Comparison of ENCODE assay signal across 11 cellular contexts in the genomic region with DNA sequence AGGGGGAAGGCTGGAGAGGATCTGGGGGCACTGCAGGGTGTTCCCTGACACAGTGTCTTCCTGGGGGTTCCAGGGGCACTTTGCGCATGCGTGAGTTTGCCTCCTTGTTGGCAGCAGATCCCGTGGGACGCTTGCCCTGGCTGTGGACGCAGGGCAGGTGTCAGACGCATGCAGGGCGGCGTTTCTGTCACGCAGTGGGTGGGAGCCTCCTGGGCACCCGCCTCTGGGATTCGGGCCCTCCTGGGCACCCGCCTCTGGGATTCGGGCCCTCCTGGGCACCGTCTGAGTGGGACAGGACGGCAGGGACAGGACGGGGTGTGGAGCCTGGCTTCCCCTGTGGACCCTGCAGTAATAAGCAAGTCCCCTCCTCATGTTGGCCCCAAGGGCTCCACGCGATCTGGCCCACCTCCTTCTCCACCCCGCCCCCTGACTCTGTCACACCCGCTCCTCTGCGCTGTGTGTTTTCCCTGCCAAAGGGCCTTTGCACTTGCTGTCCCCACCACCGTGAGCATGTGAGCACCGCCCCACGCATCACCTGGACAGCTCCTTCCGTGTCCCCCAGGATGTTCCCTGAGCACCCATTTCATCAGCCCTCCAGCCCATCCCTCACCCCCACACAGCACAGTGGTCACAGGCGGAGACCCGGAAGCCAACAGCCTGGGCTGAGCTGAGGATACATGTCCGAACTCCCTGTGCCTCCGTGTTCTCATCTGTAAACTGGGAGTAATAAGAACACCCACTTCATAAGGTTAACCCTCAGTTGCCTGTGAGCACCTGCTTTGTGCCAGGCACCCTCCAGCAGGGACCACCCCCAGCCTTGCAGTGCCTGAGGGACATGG. TPM values are rescaled to one million over a fixed set of nuclear protein-coding genes. Genes with fewer than 3 reads are reported as not detected.
DNase-seq lines count a peak whose midpoint lies in the region; ATAC-seq and TF ChIP-seq lines count a peak whose summit lies in the region.
"Had no signal": no experiment of that assay in that cellular context is flagged by ENCODE, and none has a peak within 500 bp of the region (broad histone marks: within the 10 kb centered on the region; RNA-seq: fewer than 3 reads in every experiment).

No MANE protein-coding gene starts in this region.

- no peak overlapping the region for H3K4me3 ChIP-seq in body of pancreas

- DNase-seq in AG08395 (ENCODE audit: low spot score) (peak; percentile 93), HFFc6 (peak; percentile 83), midbrain (lab: John Stamatoyannopoulos, UW) (peak; percentile 13), immature natural killer cell (no peak), cerebellar cortex (ENCODE audit: low spot score) (no peak), body of pancreas (no peak)
- DNase-seq: activated gamma-delta T cell had no signal

- no peaks in the 10 kb centered on the region for H3K9me3 ChIP-seq in body of pancreas

- H3K4me1 ChIP-seq in body of pancreas: peaks cover 36% of the 10 kb centered on the region

- H3K9me3 Mint-ChIP-seq in HFFc6 (no peaks in the 10 kb centered on the region), brain (peaks cover 0 to 4% (median 0%) of the 10 kb centered on the region in 5 experiments), immature natural killer cell (no peaks in the 10 kb centered on the region)
- H3K9me3 Mint-ChIP-seq: memory B cell had no signal

- H3K4me1 Mint-ChIP-seq in HFFc6 (ENCODE audit: low read depth) (peaks cover 16% of the 10 kb centered on the region), brain (peaks cover 40% of the 10 kb centered on the region), immature natural killer cell (peaks cover 0 to 4% of the 10 kb centered on the region in 2 donors)

- intact Hi-C loops in body of pancreas (cut with DNase I): no loop called here

- TF ChIP-seq CTCF in HFFc6 (IDR thresholded peaks at IDR 0.05): no peak
- no peak for TF ChIP-seq CTCF in brain (conservative IDR thresholded peaks at IDR 0.05)
- TF ChIP-seq CTCF in body of pancreas (IDR thresholded peaks at IDR 0.05): no peak

- H3K27ac Mint-ChIP-seq in HFFc6: peak overlapping the region; percentile 75
- H3K27ac Mint-ChIP-seq in brain: peak overlapping the region in 4 of 5 experiments; percentile 7 to 73 (median 68)
- H3K27ac Mint-ChIP-seq in immature natural killer cell: no peak overlapping the region
- H3K27ac Mint-ChIP-seq: memory B cell had no signal

- peaks cover 0 to 38% of the 10 kb centered on the region in 2 donors for H3K27me3 ChIP-seq in body of pancreas

- no peaks in the 10 kb centered on the region for H3K36me3 ChIP-seq in body of pancreas (replicated peaks in 1 of 2; ENCODE audit: insufficient read depth in 1 of 2, low read depth in 2 of 2)

- H3K36me3 Mint-ChIP-seq in HFFc6 (ENCODE audit: low read depth) (no peaks in the 10 kb centered on the region), brain (no peaks in the 10 kb centered on the region), immature natural killer cell (no peaks in the 10 kb centered on the region)
- H3K36me3 Mint-ChIP-seq: memory B cell had no signal

- H3K4me3 Mint-ChIP-seq in HFFc6: peak overlapping the region; percentile 77
- peak overlapping the region in 4 of 5 experiments; percentile 26 to 58 (median 44) for H3K4me3 Mint-ChIP-seq in brain
- H3K4me3 Mint-ChIP-seq in immature natural killer cell: no peak overlapping the region
- H3K4me3 Mint-ChIP-seq: memory B cell had no signal

- H3K27me3 Mint-ChIP-seq in HFFc6 (ENCODE audit: insufficient read depth) (peaks cover 2% of the 10 kb centered on the region), brain (no peaks in the 10 kb centered on the region), immature natural killer cell (ENCODE audit: low read depth in 3 of 3) (peaks cover 0 to 11% (median 2%) of the 10 kb centered on the region in 3 donors)

- ATAC-seq in GM19463 (IDR thresholded peaks at IDR 0.05; ENCODE audit: unreplicated experiment) (no peak), body of pancreas (no peak)

- H3K27ac ChIP-seq in body of pancreas: no peak overlapping the region
- H3K27ac ChIP-seq: KMS-11 had no signal

- no peak for TF ChIP-seq POLR2A in body of pancreas (IDR thresholded peaks at IDR 0.05)

- 42 to 48% methylated on average over 24 to 29 of the region's 29 CpGs for WGBS in body of pancreas, 2 donors

RNA-seq across cellular contexts. Expression of a gene that starts 4.4 kb away (rescaled TPM):
- total RNA-seq in HFFc6 (2021; fragmentation: NEBNext Ultra II Directional; extraction: Animal tissue kit (Norgen Biotek cat#: 25700)): 10 to 100 TPM; 23.9 to 31.5 (median 26.6) TPM
- polyA plus RNA-seq in brain (ENCODE audit: insufficient read depth, low read depth, low replicate concordance): 15.5 TPM
- polyA plus RNA-seq in immature natural killer cell: under 1 TPM in 1 of 3 donors, not detected in 2; 0.72 TPM
- 1 to 10 TPM; 2.6 to 6.7 TPM for total RNA-seq in body of pancreas

Comparison
In these comparisons a context has a peak if more than half of its experiments do, and no peak if none do; other contexts are left out.
1. DNase-seq: peak in AG08395 (single experiment), HFFc6 (single experiment) and midbrain (single experiment); none in immature natural killer cell (0 of 3), cerebellar cortex (single experiment) and body of pancreas (0 of 4).
2. H3K27ac Mint-ChIP-seq: peak in HFFc6 (single experiment) and brain (4 of 5); none in immature natural killer cell (0 of 6).
3. H3K4me3 Mint-ChIP-seq: peak in HFFc6 (single experiment) and brain (4 of 5); none in immature natural killer cell (0 of 5).